Comparison of ENCODE assay signal across 2 cellular contexts in the genomic region with DNA sequence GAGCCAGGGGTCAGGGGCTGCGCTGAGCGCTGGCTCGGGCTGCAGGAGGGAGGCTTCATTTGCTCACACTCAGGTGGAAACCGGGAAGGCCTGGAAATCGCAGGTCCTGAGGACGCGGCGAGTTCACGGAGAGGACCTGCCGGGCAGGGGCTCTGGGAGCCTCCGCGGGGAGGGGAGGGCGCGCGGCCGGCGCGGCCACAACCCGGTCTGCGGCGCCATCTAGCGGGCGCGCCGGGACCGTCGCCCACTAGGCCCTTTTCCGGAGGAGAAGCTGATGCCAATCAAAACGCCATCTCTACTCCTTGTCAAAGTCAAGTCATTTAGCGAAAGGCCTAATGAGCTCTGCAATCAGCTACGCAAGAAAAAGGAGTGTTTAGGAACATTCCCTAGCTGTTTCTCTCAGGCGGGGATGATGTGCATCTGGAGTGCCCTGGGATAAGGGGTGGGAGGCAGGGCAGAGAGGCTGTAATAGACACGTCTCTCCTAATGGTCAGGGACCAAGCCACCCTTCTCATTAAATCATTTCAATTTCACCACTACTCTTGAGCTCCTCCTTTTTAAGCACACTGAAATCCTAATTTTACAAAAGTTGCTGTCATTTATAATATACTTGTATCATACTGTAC.
TF ChIP-seq lines count a peak whose summit lies in the region.

No MANE protein-coding gene starts in this region.

TF ChIP-seq in Ishikawa, 13 proteins besides CTCF, POLR2A, EP300 and RAD21:
- TF ChIP-seq, protein P1, sequence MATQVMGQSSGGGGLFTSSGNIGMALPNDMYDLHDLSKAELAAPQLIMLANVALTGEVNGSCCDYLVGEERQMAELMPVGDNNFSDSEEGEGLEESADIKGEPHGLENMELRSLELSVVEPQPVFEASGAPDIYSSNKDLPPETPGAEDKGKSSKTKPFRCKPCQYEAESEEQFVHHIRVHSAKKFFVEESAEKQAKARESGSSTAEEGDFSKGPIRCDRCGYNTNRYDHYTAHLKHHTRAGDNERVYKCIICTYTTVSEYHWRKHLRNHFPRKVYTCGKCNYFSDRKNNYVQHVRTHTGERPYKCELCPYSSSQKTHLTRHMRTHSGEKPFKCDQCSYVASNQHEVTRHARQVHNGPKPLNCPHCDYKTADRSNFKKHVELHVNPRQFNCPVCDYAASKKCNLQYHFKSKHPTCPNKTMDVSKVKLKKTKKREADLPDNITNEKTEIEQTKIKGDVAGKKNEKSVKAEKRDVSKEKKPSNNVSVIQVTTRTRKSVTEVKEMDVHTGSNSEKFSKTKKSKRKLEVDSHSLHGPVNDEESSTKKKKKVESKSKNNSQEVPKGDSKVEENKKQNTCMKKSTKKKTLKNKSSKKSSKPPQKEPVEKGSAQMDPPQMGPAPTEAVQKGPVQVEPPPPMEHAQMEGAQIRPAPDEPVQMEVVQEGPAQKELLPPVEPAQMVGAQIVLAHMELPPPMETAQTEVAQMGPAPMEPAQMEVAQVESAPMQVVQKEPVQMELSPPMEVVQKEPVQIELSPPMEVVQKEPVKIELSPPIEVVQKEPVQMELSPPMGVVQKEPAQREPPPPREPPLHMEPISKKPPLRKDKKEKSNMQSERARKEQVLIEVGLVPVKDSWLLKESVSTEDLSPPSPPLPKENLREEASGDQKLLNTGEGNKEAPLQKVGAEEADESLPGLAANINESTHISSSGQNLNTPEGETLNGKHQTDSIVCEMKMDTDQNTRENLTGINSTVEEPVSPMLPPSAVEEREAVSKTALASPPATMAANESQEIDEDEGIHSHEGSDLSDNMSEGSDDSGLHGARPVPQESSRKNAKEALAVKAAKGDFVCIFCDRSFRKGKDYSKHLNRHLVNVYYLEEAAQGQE (IDR thresholded peaks at IDR 0.05; ENCODE audit: low read depth): no peak
- TF ChIP-seq, protein P2, sequence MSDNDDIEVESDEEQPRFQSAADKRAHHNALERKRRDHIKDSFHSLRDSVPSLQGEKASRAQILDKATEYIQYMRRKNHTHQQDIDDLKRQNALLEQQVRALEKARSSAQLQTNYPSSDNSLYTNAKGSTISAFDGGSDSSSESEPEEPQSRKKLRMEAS (IDR thresholded peaks at IDR 0.05): no peak
- TF ChIP-seq CREB1 (IDR thresholded peaks at IDR 0.05; ENCODE audit: low read depth): no peak

TF ChIP-seq in HepG2, 621 proteins besides CTCF, POLR2A, EP300 and RAD21 (continued from another document and continues in another):
- TF ChIP-seq ZNF687 (CRISPR knock-in tag; IDR thresholded peaks at IDR 0.05) (peak; percentile 21; the same call in 1 of the 2 replicates), KDM2A (CRISPR knock-in tag; IDR thresholded peaks at IDR 0.05; ENCODE audit: borderline replicate concordance, low read depth) (peak; percentile 59; the same call in 1 of the 2 replicates), RFX3 (CRISPR knock-in tag; IDR thresholded peaks at IDR 0.05) (no peak), STAG1 (CRISPR knock-in tag; IDR thresholded peaks at IDR 0.05) (peak; percentile 90), KLF16 (CRISPR knock-in tag; IDR thresholded peaks at IDR 0.05) (0 out of 4 replicates have a peak, but pooled peaks of 1 of the 2 experiments have one; percentile 29), ZNF598 (CRISPR knock-in tag; IDR thresholded peaks at IDR 0.05; ENCODE audit: borderline replicate concordance) (peak; percentile 52; the same call in 1 of the 2 replicates), ZFP37 (CRISPR knock-in tag; IDR thresholded peaks at IDR 0.05; ENCODE audit: borderline replicate concordance) (no peak), CBX2 (IDR thresholded peaks at IDR 0.05; ENCODE audit: low read depth, low read length) (no peak), CBX2 (CRISPR knock-in tag; IDR thresholded peaks at IDR 0.05; ENCODE audit: low read depth) (0 out of 2 replicates have a peak, but pooled peaks have one; percentile 35), SALL1 (CRISPR knock-in tag; IDR thresholded peaks at IDR 0.05) (peak; percentile 15; the same call in 1 of the 2 replicates), GTF3A (CRISPR knock-in tag; conservative IDR thresholded peaks at IDR 0.05) (no peak), GABPB1 (CRISPR knock-in tag; IDR thresholded peaks at IDR 0.05) (peak; percentile 64; the same call in 1 of the 2 replicates), XRCC5 (optimal IDR thresholded peaks at IDR 0.05; ENCODE audit: low read length) (peak; percentile 79), ARID5B (CRISPR knock-in tag; IDR thresholded peaks at IDR 0.05) (0 out of 2 replicates have a peak, but pooled peaks have one; percentile 24), NCOA5 (CRISPR knock-in tag; IDR thresholded peaks at IDR 0.05) (no peak), ZBTB39 (CRISPR knock-in tag; IDR thresholded peaks at IDR 0.05) (no peak), ZNF747 (CRISPR knock-in tag; IDR thresholded peaks at IDR 0.05; ENCODE audit: borderline replicate concordance) (no peak)
- TF ChIP-seq, protein P3, sequence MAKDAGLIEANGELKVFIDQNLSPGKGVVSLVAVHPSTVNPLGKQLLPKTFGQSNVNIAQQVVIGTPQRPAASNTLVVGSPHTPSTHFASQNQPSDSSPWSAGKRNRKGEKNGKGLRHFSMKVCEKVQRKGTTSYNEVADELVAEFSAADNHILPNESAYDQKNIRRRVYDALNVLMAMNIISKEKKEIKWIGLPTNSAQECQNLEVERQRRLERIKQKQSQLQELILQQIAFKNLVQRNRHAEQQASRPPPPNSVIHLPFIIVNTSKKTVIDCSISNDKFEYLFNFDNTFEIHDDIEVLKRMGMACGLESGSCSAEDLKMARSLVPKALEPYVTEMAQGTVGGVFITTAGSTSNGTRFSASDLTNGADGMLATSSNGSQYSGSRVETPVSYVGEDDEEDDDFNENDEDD (CRISPR knock-in tag; IDR thresholded peaks at IDR 0.05; ENCODE audit: borderline replicate concordance): no peak
- TF ChIP-seq, protein P4, sequence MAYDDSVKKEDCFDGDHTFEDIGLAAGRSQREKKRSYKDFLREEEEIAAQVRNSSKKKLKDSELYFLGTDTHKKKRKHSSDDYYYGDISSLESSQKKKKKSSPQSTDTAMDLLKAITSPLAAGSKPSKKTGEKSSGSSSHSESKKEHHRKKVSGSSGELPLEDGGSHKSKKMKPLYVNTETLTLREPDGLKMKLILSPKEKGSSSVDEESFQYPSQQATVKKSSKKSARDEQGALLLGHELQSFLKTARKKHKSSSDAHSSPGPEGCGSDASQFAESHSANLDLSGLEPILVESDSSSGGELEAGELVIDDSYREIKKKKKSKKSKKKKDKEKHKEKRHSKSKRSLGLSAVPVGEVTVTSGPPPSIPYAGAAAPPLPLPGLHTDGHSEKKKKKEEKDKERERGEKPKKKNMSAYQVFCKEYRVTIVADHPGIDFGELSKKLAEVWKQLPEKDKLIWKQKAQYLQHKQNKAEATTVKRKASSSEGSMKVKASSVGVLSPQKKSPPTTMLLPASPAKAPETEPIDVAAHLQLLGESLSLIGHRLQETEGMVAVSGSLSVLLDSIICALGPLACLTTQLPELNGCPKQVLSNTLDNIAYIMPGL (CRISPR knock-in tag; IDR thresholded peaks at IDR 0.05; ENCODE audit: borderline replicate concordance in 1 of 2, low read depth in 1 of 2): 0 out of 4 replicates have a peak, but pooled peaks have one; percentile 21 to 24
- TF ChIP-seq, protein P5, sequence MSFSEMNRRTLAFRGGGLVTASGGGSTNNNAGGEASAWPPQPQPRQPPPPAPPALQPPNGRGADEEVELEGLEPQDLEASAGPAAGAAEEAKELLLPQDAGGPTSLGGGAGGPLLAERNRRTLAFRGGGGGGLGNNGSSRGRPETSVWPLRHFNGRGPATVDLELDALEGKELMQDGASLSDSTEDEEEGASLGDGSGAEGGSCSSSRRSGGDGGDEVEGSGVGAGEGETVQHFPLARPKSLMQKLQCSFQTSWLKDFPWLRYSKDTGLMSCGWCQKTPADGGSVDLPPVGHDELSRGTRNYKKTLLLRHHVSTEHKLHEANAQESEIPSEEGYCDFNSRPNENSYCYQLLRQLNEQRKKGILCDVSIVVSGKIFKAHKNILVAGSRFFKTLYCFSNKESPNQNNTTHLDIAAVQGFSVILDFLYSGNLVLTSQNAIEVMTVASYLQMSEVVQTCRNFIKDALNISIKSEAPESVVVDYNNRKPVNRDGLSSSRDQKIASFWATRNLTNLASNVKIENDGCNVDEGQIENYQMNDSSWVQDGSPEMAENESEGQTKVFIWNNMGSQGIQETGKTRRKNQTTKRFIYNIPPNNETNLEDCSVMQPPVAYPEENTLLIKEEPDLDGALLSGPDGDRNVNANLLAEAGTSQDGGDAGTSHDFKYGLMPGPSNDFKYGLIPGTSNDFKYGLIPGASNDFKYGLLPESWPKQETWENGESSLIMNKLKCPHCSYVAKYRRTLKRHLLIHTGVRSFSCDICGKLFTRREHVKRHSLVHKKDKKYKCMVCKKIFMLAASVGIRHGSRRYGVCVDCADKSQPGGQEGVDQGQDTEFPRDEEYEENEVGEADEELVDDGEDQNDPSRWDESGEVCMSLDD (CRISPR knock-in tag; IDR thresholded peaks at IDR 0.05; ENCODE audit: borderline replicate concordance): no peak
